Comparison of ENCODE assay signal across 14 cellular contexts in the genomic region with DNA sequence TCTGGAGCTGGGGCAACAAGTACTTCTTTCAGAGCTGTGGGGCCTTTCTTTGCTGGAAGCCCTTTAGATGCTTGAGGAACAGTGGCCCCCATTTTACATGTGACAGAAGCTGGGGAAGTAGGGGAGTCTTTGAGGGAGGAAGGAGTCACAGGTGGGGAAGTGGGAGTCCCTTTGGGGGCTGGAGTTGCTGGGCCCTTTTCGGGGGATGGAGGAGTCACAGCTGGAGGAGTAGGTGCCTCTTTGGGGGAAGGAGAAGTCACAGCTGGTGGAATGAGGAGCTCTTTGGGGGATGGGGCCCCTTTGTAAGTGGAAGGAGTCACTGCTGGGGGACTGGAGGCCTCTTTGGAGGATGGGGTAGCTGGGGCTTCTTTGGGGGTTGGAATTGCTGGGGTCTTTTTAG. TPM values are rescaled to one million over a fixed set of nuclear protein-coding genes. Genes with fewer than 3 reads are reported as not detected.
DNase-seq lines count a peak whose midpoint lies in the region; ATAC-seq and TF ChIP-seq lines count a peak whose summit lies in the region.
"Had no signal": no experiment of that assay in that cellular context is flagged by ENCODE, and none has a peak within 500 bp of the region (broad histone marks: within the 10 kb centered on the region; RNA-seq: fewer than 3 reads in every experiment).

No MANE protein-coding gene starts in this region.

- H3K4me1 Mint-ChIP-seq in activated naive CD4-positive, alpha-beta T cell treated with anti-CD3 and anti-CD28 coated beads for 36 hours (ENCODE audit: low read depth): peaks cover 51% of the 10 kb centered on the region
- peaks cover 46% of the 10 kb centered on the region for H3K4me1 Mint-ChIP-seq in T-helper 17 cell

- H3K36me3 Mint-ChIP-seq in activated naive CD4-positive, alpha-beta T cell treated with anti-CD3 and anti-CD28 coated beads for 36 hours (ENCODE audit: low read depth): peaks cover 79% of the 10 kb centered on the region
- H3K36me3 Mint-ChIP-seq in T-helper 17 cell (ENCODE audit: low read depth): peaks cover 23% of the 10 kb centered on the region

- H3K27ac ChIP-seq in upper lobe of right lung: no peak overlapping the region
- H3K27ac ChIP-seq: ovary had no signal

- H3K4me1 ChIP-seq in upper lobe of right lung: peaks cover 29% of the 10 kb centered on the region

- no peak for TF ChIP-seq CTCF in upper lobe of right lung (IDR thresholded peaks at IDR 0.05)

- peak overlapping the region; percentile 38 for H3K27ac Mint-ChIP-seq in activated naive CD4-positive, alpha-beta T cell treated with anti-CD3 and anti-CD28 coated beads for 36 hours
- H3K27ac Mint-ChIP-seq in T-helper 17 cell: peak overlapping the region; percentile 93

- peaks cover 70% of the 10 kb centered on the region for H3K36me3 ChIP-seq in upper lobe of right lung
- H3K36me3 ChIP-seq: ovary had no signal

- H3K27me3 ChIP-seq in upper lobe of right lung: no peaks in the 10 kb centered on the region
- H3K27me3 ChIP-seq: ovary had no signal

- no peak for ATAC-seq in T-helper 17 cell
- ATAC-seq in left colon: peak; percentile 11
- no peak for ATAC-seq in upper lobe of right lung
- no peak for ATAC-seq in HG03378 (IDR thresholded peaks at IDR 0.05; ENCODE audit: unreplicated experiment)

- intact Hi-C loops in activated naive CD4-positive, alpha-beta T cell treated with anti-CD3 and anti-CD28 coated beads for 36 hours (cut with micrococcal nuclease): no loop called here
- intact Hi-C loops in left colon (cut with DNase I, micrococcal nuclease): no loop called here
- intact Hi-C loops in upper lobe of right lung (cut with DNase I): no loop called here

- H3K4me3 Mint-ChIP-seq in activated naive CD4-positive, alpha-beta T cell treated with anti-CD3 and anti-CD28 coated beads for 36 hours: no peak overlapping the region
- H3K4me3 Mint-ChIP-seq in T-helper 17 cell: peak overlapping the region; percentile 53

- no peak overlapping the region for H3K4me3 ChIP-seq in upper lobe of right lung
- H3K4me3 ChIP-seq: ovary had no signal

- no peak for DNase-seq in activated naive CD4-positive, alpha-beta T cell treated with anti-CD3 and anti-CD28 coated beads for 36 hours
- no peak for DNase-seq in activated naive CD4-positive, alpha-beta T cell (lab: John Stamatoyannopoulos, UW)
- DNase-seq in T-helper 17 cell (no peak), left colon (no peak), upper lobe of right lung (peak; percentile 15), NCI-H187 (lab: John Stamatoyannopoulos, UW) (no peak), GOT3 (lab: John Stamatoyannopoulos, UW) (no peak)
- DNase-seq: activated gamma-delta T cell; dermis blood vessel endothelial cell; GDM1; stimulated activated CD4-positive, alpha-beta T cell treated with anti-CD3 and anti-CD28 coated beads, Interleukin-2, amount 100 ng/mL, for 48 hours; substantia nigra had no signal

- H3K9me3 Mint-ChIP-seq in activated naive CD4-positive, alpha-beta T cell treated with anti-CD3 and anti-CD28 coated beads for 36 hours: no peaks in the 10 kb centered on the region

- no peaks in the 10 kb centered on the region for H3K27me3 Mint-ChIP-seq in activated naive CD4-positive, alpha-beta T cell treated with anti-CD3 and anti-CD28 coated beads for 36 hours (ENCODE audit: low read depth)
- no peaks in the 10 kb centered on the region for H3K27me3 Mint-ChIP-seq in T-helper 17 cell

- H3K9me3 ChIP-seq in T-helper 17 cell (ENCODE audit: control insufficient read depth, low read length, poor library complexity, severe bottlenecking): no peaks in the 10 kb centered on the region
- H3K9me3 ChIP-seq in upper lobe of right lung: no peaks in the 10 kb centered on the region
- H3K9me3 ChIP-seq: ovary had no signal

- CTCF ChIA-PET in activated naive CD4-positive, alpha-beta T cell treated with anti-CD3 and anti-CD28 coated beads for 36 hours (lab: Charles Lee): interaction anchor here (0.6 to 1.1 kb wide), 2 partner anchors 80 to 395 kb away, joined by 3 to 4 read pairs; partner anchors contain the start of gene STAT6

RNA-seq across cellular contexts. Expression of gene NACA, which starts 8.6 kb away (rescaled TPM):
- total RNA-seq in activated naive CD4-positive, alpha-beta T cell treated with anti-CD3 and anti-CD28 coated beads for 36 hours: 1,000 to 10,000 TPM; 1,279 to 1,321 TPM
- total RNA-seq in T-helper 17 cell (1,000 to 10,000 TPM; 1,068 to 1,135 TPM), left colon (100 to 1,000 TPM; 617 to 625 TPM), upper lobe of right lung (665 TPM)

RNA-seq across cellular contexts. Expression of gene PTGES3, which starts 28.4 kb away (rescaled TPM):
- 100 to 1,000 TPM; 289 to 293 TPM for total RNA-seq in activated naive CD4-positive, alpha-beta T cell treated with anti-CD3 and anti-CD28 coated beads for 36 hours
- total RNA-seq in T-helper 17 cell: 100 to 1,000 TPM; 124 to 127 TPM
- total RNA-seq in left colon: 100 to 1,000 TPM; 149 to 160 TPM
- total RNA-seq in upper lobe of right lung: 168 TPM

RNA-seq across cellular contexts. Expression of gene PRIM1, which starts 35.7 kb away (rescaled TPM):
- total RNA-seq in activated naive CD4-positive, alpha-beta T cell treated with anti-CD3 and anti-CD28 coated beads for 36 hours: 10 to 100 TPM; 74.9 to 75.0 TPM
- total RNA-seq in T-helper 17 cell (10 to 100 TPM; 11.3 to 14.4 TPM), left colon (1 to 10 TPM; 3.9 to 5.3 TPM), upper lobe of right lung (9.3 TPM)

RNA-seq across cellular contexts. Expression of gene HSD17B6, which starts 46.7 kb away (rescaled TPM):
- 1 to 10 TPM; 3.5 to 3.7 TPM for total RNA-seq in activated naive CD4-positive, alpha-beta T cell treated with anti-CD3 and anti-CD28 coated beads for 36 hours
- under 1 TPM in 1 of 2 donors, not detected in 1; 0.63 TPM for total RNA-seq in T-helper 17 cell
- total RNA-seq in left colon: 1 to 10 TPM; 1.2 to 9.6 TPM
- total RNA-seq in upper lobe of right lung: 67.4 TPM
- total RNA-seq: dermis blood vessel endothelial cell had no signal
